Comparison of ENCODE assay signal across 14 cellular contexts in the genomic region with DNA sequence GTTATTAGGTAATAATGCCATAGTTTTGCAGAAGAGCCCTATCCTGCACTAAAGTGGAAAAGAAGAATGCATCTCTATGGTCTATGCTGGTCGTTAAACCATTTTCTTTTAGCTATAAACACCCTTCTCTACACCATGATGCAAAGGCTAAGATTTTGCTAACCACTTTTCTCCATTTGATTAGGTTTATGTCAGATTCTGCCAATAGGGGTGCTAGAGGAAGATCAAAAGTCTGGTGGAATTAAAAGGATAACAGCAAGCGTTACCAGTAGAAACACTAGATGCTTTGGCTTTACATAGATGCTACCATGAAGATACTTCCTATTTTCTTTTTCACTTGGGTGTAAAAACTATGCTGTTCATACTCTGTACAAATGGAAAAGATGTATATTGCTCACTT.
"Had no signal": no experiment of that assay in that cellular context is flagged by ENCODE, and none has a peak within 500 bp of the region (broad histone marks: within the 10 kb centered on the region; RNA-seq: fewer than 3 reads in every experiment).

No MANE protein-coding gene starts in this region.

- DNase-seq: activated CD4-positive, alpha-beta T cell treated with anti-CD3 and anti-CD28 coated beads, Interleukin-2, amount 50 U/mL, for 1 hour; activated naive CD4-positive, alpha-beta T cell treated with anti-CD3 and anti-CD28 coated beads, Interleukin-2, amount 50 U/mL, for 16 hours; body of pancreas; dorsolateral prefrontal cortex; foreskin keratinocyte; immature natural killer cell; naive B cell; small intestine; stomach had no signal

- ATAC-seq: body of pancreas, foreskin keratinocyte had no signal

- H3K4me1 Mint-ChIP-seq: immature natural killer cell, naive B cell had no signal

- H3K27me3 ChIP-seq: body of pancreas, dorsolateral prefrontal cortex, esophagus muscularis mucosa, foreskin keratinocyte, right atrium auricular region, stomach had no signal

- H3K4me1 ChIP-seq: body of pancreas, esophagus muscularis mucosa, foreskin keratinocyte, right atrium auricular region, stomach had no signal

- H3K9me3 Mint-ChIP-seq: activated T-helper 2 cell treated with anti-CD3 and anti-CD28 coated beads, Interferon-gamma antibody, Interleukin-2, Interleukin-4, amounts not matched to agents 10 μg/mL and 5 μg/mL and 100 μg/mL, durations not matched to agents 14 hours and 24 hours and 36 hours had no signal

- H3K4me3 ChIP-seq: body of pancreas, dorsolateral prefrontal cortex, esophagus muscularis mucosa, lung, right atrium auricular region, stomach, thoracic aorta had no signal

- H3K27ac Mint-ChIP-seq: activated T-helper 2 cell treated with anti-CD3 and anti-CD28 coated beads, Interferon-gamma antibody, Interleukin-2, Interleukin-4, amounts not matched to agents 10 μg/mL and 5 μg/mL and 100 μg/mL, durations not matched to agents 14 hours and 24 hours and 36 hours; immature natural killer cell; naive B cell had no signal

- H3K27ac ChIP-seq: body of pancreas, dorsolateral prefrontal cortex, esophagus muscularis mucosa, foreskin keratinocyte, right atrium auricular region, stomach, thoracic aorta had no signal

- H3K36me3 Mint-ChIP-seq: immature natural killer cell, naive B cell had no signal

- H3K36me3 ChIP-seq: esophagus muscularis mucosa, right atrium auricular region, stomach, thoracic aorta had no signal

- H3K9me3 ChIP-seq: body of pancreas, esophagus muscularis mucosa, right atrium auricular region, stomach, thoracic aorta had no signal

- H3K4me3 Mint-ChIP-seq: immature natural killer cell, naive B cell had no signal
